Comparison of ENCODE assay signal across 26 cellular contexts in the genomic region with DNA sequence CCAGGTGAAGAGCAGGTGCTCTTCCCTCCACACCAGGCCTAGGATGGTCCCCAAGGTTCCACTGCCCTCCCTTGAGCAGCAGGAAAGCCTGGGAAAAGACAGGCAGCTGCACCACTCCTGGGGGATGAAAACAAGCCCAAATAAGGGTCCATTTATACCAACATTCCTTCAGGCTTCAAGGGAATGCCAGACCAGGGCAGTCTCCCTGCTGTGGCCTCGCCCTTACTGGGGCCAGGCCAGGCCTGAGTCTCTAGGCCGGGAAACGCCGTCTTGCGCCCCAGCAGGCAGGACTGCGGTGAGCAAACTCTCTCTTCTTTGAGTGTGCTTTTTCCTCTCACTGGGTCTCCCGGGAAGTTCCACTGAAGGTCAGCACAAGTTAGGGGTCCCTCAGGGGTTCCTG.
A peak's percentile ranks its signal among the peaks of the same experiment; 100 is the strongest.
DNase-seq lines count a peak whose midpoint lies in the region; ATAC-seq and TF ChIP-seq lines count a peak whose summit lies in the region.
"Had no signal": no experiment of that assay in that cellular context is flagged by ENCODE, and none has a peak within 500 bp of the region (broad histone marks: within the 10 kb centered on the region; RNA-seq: fewer than 3 reads in every experiment).

No MANE protein-coding gene starts in this region.

- H3K4me1 Mint-ChIP-seq in GM23338 = no peaks in the 10 kb centered on the region
- H3K4me1 Mint-ChIP-seq: activated CD8-positive, alpha-beta memory T cell treated with anti-CD3 and anti-CD28 coated beads, Interleukin-2, amount 10 ng/mL, durations not matched to agents 7 days and 5 days; memory B cell; naive B cell had no signal

- 0 out of 2 replicates have a peak, but pooled peaks cover 2% of the 10 kb centered on the region for H4K20me1 ChIP-seq in GM23338 (replicated peaks; ENCODE audit: insufficient read depth)

- no peaks in the 10 kb centered on the region for H3K9me3 Mint-ChIP-seq in GM23338
- H3K9me3 Mint-ChIP-seq: activated naive CD4-positive, alpha-beta T cell treated with anti-CD3 and anti-CD28 coated beads for 36 hours; memory B cell; naive B cell had no signal

- H3K9me2 ChIP-seq in GM23338 (ENCODE audit: insufficient read depth) = no peaks in the 10 kb centered on the region

- no peak overlapping the region for H3K4me2 ChIP-seq in GM23338

- no peak overlapping the region for H3K27ac Mint-ChIP-seq in GM23338
- H3K27ac Mint-ChIP-seq: activated CD8-positive, alpha-beta memory T cell treated with anti-CD3 and anti-CD28 coated beads, Interleukin-2, amount 10 ng/mL, durations not matched to agents 7 days and 5 days; activated naive CD4-positive, alpha-beta T cell treated with anti-CD3 and anti-CD28 coated beads for 36 hours; activated T-cell treated with anti-CD3 and anti-CD28 coated beads, Interleukin-2, amount 50 U/mL, for 72 hours; memory B cell had no signal

- no peaks in the 10 kb centered on the region for H3K36me3 Mint-ChIP-seq in GM23338 (ENCODE audit: low read depth)
- H3K36me3 Mint-ChIP-seq: activated CD8-positive, alpha-beta memory T cell treated with anti-CD3 and anti-CD28 coated beads, Interleukin-2, amount 10 ng/mL, durations not matched to agents 7 days and 5 days; memory B cell; naive B cell had no signal

- no peak overlapping the region for H3K4me3 Mint-ChIP-seq in GM23338
- H3K4me3 Mint-ChIP-seq: activated CD8-positive, alpha-beta memory T cell treated with anti-CD3 and anti-CD28 coated beads, Interleukin-2, amount 10 ng/mL, durations not matched to agents 7 days and 5 days; activated naive CD4-positive, alpha-beta T cell treated with anti-CD3 and anti-CD28 coated beads for 36 hours; activated T-cell treated with anti-CD3 and anti-CD28 coated beads, Interleukin-2, amount 50 U/mL, for 72 hours; memory B cell had no signal

- H3K79me2 ChIP-seq in GM23338 (replicated peaks; ENCODE audit: insufficient read depth) = no peaks in the 10 kb centered on the region

- no peak for DNase-seq in GM23338 (ENCODE audit: low spot score)
- peak; percentile 50 for DNase-seq in astrocyte of the hippocampus (ENCODE audit: low read depth, low spot score)
- DNase-seq in islet precursor cell = peak; percentile 72
- no peak for DNase-seq in psoas muscle
- no peak for DNase-seq in NCI-H226
- no peak for DNase-seq in NCI-H1694 treated with DMSO at 0.1 percent for 48 hours (lab: John Stamatoyannopoulos, UW)
- DNase-seq: activated CD4-positive, alpha-beta T cell treated with anti-CD3 and anti-CD28 coated beads, Interleukin-2, amount 50 U/mL, for 1 hour; activated CD8-positive, alpha-beta memory T cell treated with anti-CD3 and anti-CD28 coated beads, Interleukin-2, amount 10 ng/mL, durations not matched to agents 7 days and 5 days; activated naive CD4-positive, alpha-beta T cell treated with anti-CD3 and anti-CD28 coated beads for 36 hours; activated T-cell treated with anti-CD3 and anti-CD28 coated beads, Interleukin-2, amount 50 U/mL, for 72 hours; adrenal gland; COR-L47; DND-41; heart left ventricle; Kasumi-1; naive B cell; NCI-H526 treated with DMSO at 0.1 percent for 48 hours; retina; SHP77 treated with DMSO at 0.1 percent for 48 hours; stimulated activated CD4-positive, alpha-beta T cell treated with anti-CD3 and anti-CD28 coated beads, Interleukin-2, amount 100 ng/mL, for 48 hours; T-helper 9 cell; WERI-Rb-1 had no signal

- 84 to 89% (median 85%) methylated on average over 7 of the region's 7 CpGs for WGBS in psoas muscle, 3 donors

- peaks cover 3% of the 10 kb centered on the region for H3K27me3 Mint-ChIP-seq in GM23338 (ENCODE audit: insufficient read depth, low read depth, poor library complexity)
- H3K27me3 Mint-ChIP-seq: activated CD8-positive, alpha-beta memory T cell treated with anti-CD3 and anti-CD28 coated beads, Interleukin-2, amount 10 ng/mL, durations not matched to agents 7 days and 5 days; memory B cell; naive B cell had no signal

- H3K9me3 ChIP-seq in psoas muscle = no peaks in the 10 kb centered on the region
- H3K9me3 ChIP-seq: adrenal gland had no signal

- H3K4me3 ChIP-seq in GM23338 (no peak overlapping the region), psoas muscle (no peak overlapping the region)
- H3K4me3 ChIP-seq: adrenal gland, breast epithelium, heart left ventricle had no signal

- intact Hi-C loops in psoas muscle (cut with DNase I) = no loop called here

- no peaks in the 10 kb centered on the region for H3K36me3 ChIP-seq in GM23338 (ENCODE audit: insufficient read depth)
- no peaks in the 10 kb centered on the region for H3K36me3 ChIP-seq in psoas muscle (ENCODE audit: insufficient read depth in 1 of 2, low read depth in 1 of 2)
- H3K36me3 ChIP-seq: adrenal gland, breast epithelium, heart left ventricle, WERI-Rb-1 had no signal

- H3K4me1 ChIP-seq in GM23338 (ENCODE audit: insufficient read depth) = no peaks in the 10 kb centered on the region
- H3K4me1 ChIP-seq in psoas muscle = no peaks in the 10 kb centered on the region
- H3K4me1 ChIP-seq: adrenal gland, breast epithelium had no signal

- no peak overlapping the region for H2AFZ ChIP-seq in GM23338

- ATAC-seq in GM23338 = peak; percentile 58
- ATAC-seq in psoas muscle = no peak
- no peak for ATAC-seq in HG03280 (IDR thresholded peaks at IDR 0.05; ENCODE audit: unreplicated experiment)
- ATAC-seq: activated CD8-positive, alpha-beta memory T cell treated with anti-CD3 and anti-CD28 coated beads, Interleukin-2, amount 10 ng/mL, durations not matched to agents 7 days and 5 days; activated T-cell treated with anti-CD3 and anti-CD28 coated beads, Interleukin-2, amount 50 U/mL, for 72 hours had no signal

- no peaks in the 10 kb centered on the region for H3F3A ChIP-seq in GM23338 (replicated peaks; ENCODE audit: low read depth)

- no peaks in the 10 kb centered on the region for H3K27me3 ChIP-seq in GM23338 (ENCODE audit: insufficient read depth)
- H3K27me3 ChIP-seq in psoas muscle (ENCODE audit: insufficient read depth in 3 of 3, low read length in 2 of 3) = no peaks in the 10 kb centered on the region
- H3K27me3 ChIP-seq: adrenal gland, breast epithelium, heart left ventricle had no signal

- H3K27ac ChIP-seq in GM23338 (ENCODE audit: low read depth) (no peak overlapping the region), psoas muscle (peak overlapping the region; percentile 30)
- H3K27ac ChIP-seq: adrenal gland, HL-60, WERI-Rb-1 had no signal

- TF ChIP-seq CTCF in GM23338 (conservative IDR thresholded peaks at IDR 0.05; ENCODE audit: low read depth in 2 of 2) (no peak), psoas muscle (IDR thresholded peaks at IDR 0.05) (no peak)

TF ChIP-seq in GM23338, 12 proteins besides CTCF, POLR2A, EP300 and RAD21:
- TF ChIP-seq STAT1 (IDR thresholded peaks at IDR 0.05; ENCODE audit: unreplicated experiment) (no peak), POLR2AphosphoS5 (IDR thresholded peaks at IDR 0.05; ENCODE audit: low read depth) (no peak), NANOG (IDR thresholded peaks at IDR 0.05; ENCODE audit: borderline replicate concordance) (no peak), CREB1 (CRISPR knock-in tag; IDR thresholded peaks at IDR 0.05; ENCODE audit: low read depth) (no peak), EZH2phosphoT487 (IDR thresholded peaks at IDR 0.05; ENCODE audit: unreplicated experiment) (no peak)
- TF ChIP-seq, protein P1, sequence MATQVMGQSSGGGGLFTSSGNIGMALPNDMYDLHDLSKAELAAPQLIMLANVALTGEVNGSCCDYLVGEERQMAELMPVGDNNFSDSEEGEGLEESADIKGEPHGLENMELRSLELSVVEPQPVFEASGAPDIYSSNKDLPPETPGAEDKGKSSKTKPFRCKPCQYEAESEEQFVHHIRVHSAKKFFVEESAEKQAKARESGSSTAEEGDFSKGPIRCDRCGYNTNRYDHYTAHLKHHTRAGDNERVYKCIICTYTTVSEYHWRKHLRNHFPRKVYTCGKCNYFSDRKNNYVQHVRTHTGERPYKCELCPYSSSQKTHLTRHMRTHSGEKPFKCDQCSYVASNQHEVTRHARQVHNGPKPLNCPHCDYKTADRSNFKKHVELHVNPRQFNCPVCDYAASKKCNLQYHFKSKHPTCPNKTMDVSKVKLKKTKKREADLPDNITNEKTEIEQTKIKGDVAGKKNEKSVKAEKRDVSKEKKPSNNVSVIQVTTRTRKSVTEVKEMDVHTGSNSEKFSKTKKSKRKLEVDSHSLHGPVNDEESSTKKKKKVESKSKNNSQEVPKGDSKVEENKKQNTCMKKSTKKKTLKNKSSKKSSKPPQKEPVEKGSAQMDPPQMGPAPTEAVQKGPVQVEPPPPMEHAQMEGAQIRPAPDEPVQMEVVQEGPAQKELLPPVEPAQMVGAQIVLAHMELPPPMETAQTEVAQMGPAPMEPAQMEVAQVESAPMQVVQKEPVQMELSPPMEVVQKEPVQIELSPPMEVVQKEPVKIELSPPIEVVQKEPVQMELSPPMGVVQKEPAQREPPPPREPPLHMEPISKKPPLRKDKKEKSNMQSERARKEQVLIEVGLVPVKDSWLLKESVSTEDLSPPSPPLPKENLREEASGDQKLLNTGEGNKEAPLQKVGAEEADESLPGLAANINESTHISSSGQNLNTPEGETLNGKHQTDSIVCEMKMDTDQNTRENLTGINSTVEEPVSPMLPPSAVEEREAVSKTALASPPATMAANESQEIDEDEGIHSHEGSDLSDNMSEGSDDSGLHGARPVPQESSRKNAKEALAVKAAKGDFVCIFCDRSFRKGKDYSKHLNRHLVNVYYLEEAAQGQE (IDR thresholded peaks at IDR 0.05; ENCODE audit: unreplicated experiment) = no peak
- TF ChIP-seq, protein P2, sequence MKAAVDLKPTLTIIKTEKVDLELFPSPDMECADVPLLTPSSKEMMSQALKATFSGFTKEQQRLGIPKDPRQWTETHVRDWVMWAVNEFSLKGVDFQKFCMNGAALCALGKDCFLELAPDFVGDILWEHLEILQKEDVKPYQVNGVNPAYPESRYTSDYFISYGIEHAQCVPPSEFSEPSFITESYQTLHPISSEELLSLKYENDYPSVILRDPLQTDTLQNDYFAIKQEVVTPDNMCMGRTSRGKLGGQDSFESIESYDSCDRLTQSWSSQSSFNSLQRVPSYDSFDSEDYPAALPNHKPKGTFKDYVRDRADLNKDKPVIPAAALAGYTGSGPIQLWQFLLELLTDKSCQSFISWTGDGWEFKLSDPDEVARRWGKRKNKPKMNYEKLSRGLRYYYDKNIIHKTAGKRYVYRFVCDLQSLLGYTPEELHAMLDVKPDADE (IDR thresholded peaks at IDR 0.05) = no peak

Comparison
In these comparisons a context has a peak if more than half of its experiments do, and no peak if none do; other contexts are left out.
1. DNase-seq: peak in astrocyte of the hippocampus (single experiment) and islet precursor cell (single experiment); none in GM23338 (single experiment), psoas muscle (0 of 2), NCI-H226 (single experiment) and NCI-H1694 treated with DMSO at 0.1 percent for 48 hours (single experiment).